15 cellular contexts compared by ENCODE assay signal in the genomic region with DNA sequence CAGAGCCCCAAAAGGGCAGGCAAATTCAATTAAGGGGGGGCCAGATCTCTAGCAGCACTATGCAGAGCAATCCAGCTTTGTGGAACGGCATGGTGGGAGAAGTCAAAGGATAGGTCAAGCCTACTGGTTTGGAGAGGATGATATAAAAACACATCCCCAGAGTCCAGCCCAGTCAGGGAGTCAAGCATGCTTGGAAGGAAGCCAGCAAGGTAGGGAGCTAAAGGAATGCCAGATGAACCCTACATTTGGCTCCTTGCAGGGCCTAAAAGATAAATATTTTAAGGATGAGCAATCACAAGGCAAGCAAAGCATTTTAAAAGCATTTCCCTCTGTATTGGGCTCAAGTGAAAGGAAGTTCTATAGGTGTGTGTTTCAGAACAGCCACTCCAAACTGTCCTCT. TPM values are rescaled to one million over a fixed set of nuclear protein-coding genes. Genes with fewer than 3 reads are reported as not detected.
DNase-seq lines count a peak whose midpoint lies in the region; ATAC-seq and TF ChIP-seq lines count a peak whose summit lies in the region.
"Had no signal": no experiment of that assay in that cellular context is flagged by ENCODE, and none has a peak within 500 bp of the region (broad histone marks: within the 10 kb centered on the region; RNA-seq: fewer than 3 reads in every experiment).

No MANE protein-coding gene starts in this region.

- H3K27me3 Mint-ChIP-seq in IgD-negative memory B cell (no peaks in the 10 kb centered on the region), neural crest cell (ENCODE audit: low read depth) (no peaks in the 10 kb centered on the region)

- TF ChIP-seq POLR2A in esophagus muscularis mucosa (IDR thresholded peaks at IDR 0.05; ENCODE audit: low read depth) = no peak

- intact Hi-C loops in esophagus muscularis mucosa (cut with DNase I) (no loop called here), PC-9 (cut with micrococcal nuclease; ENCODE audit: unreplicated experiment) (no loop called here)

- peak overlapping the region in 2 of 3 donors; percentile 50 to 82 for H3K27ac Mint-ChIP-seq in IgD-negative memory B cell
- H3K27ac Mint-ChIP-seq in neural crest cell (ENCODE audit: unreplicated experiment) = peak overlapping the region; percentile 64

- H3K4me3 ChIP-seq in esophagus muscularis mucosa (no peak overlapping the region), PC-9 (no peak overlapping the region)

- no peak for TF ChIP-seq EP300 in esophagus muscularis mucosa (IDR thresholded peaks at IDR 0.05)

- H3K27me3 ChIP-seq in esophagus muscularis mucosa (no peaks in the 10 kb centered on the region), PC-9 (ENCODE audit: insufficient read depth, low read depth) (no peaks in the 10 kb centered on the region)

- ATAC-seq in GM18867 (IDR thresholded peaks at IDR 0.05; ENCODE audit: unreplicated experiment) = no peak

- H3K4me1 Mint-ChIP-seq in IgD-negative memory B cell (peaks cover 0 to 5% (median 4%) of the 10 kb centered on the region in 3 donors), neural crest cell (peaks cover 37% of the 10 kb centered on the region)

- peaks cover 40 to 95% (median 81%) of the 10 kb centered on the region in 4 donors for H3K4me1 ChIP-seq in esophagus muscularis mucosa
- peaks cover 7% of the 10 kb centered on the region for H3K4me1 ChIP-seq in PC-9 (replicated peaks; ENCODE audit: insufficient read depth)

- peaks cover 26% of the 10 kb centered on the region for H3K79me2 ChIP-seq in PC-9 (ENCODE audit: low read depth)

- H3F3A ChIP-seq in PC-9 (ENCODE audit: insufficient read depth, low read depth) = peaks cover 5% of the 10 kb centered on the region; the same call in 1 of the 2 replicates

- H3K4me3 Mint-ChIP-seq in IgD-negative memory B cell = no peak overlapping the region
- peak overlapping the region; percentile 16 for H3K4me3 Mint-ChIP-seq in neural crest cell

- CTCF ChIA-PET in PC-9 (lab: Charles Lee) = no interaction called here

- no peaks in the 10 kb centered on the region for H3K9me3 ChIP-seq in esophagus muscularis mucosa
- H3K9me3 ChIP-seq in PC-9 (ENCODE audit: insufficient read depth, low read depth) = no peaks in the 10 kb centered on the region

- no peaks in the 10 kb centered on the region for H4K20me1 ChIP-seq in PC-9 (ENCODE audit: insufficient read depth)

- no peak overlapping the region for H3K4me2 ChIP-seq in PC-9
- H3K4me2 ChIP-seq: KMS-11 had no signal

- 81% methylated on average over 1 of the region's 1 CpG for WGBS in esophagus muscularis mucosa

- DNase-seq in EH (ENCODE audit: low read depth) (peak; percentile 39), esophagus muscularis mucosa (ENCODE audit: extremely low spot score) (no peak), neural crest cell (ENCODE audit: low read depth, low spot score) (no peak), NCI-H446 treated with DMSO at 0.1 percent for 48 hours (lab: John Stamatoyannopoulos, UW) (no peak), islet precursor cell (no peak), PC-9 (no peak)
- DNase-seq: NCI-H1105 treated with DMSO at 0.1 percent for 48 hours, NCI-H187 treated with DMSO at 0.1 percent for 48 hours, NCI-H2171, NCI-H510A, SIG-M5 had no signal

- no peak for TF ChIP-seq CTCF in esophagus muscularis mucosa (IDR thresholded peaks at IDR 0.05)
- TF ChIP-seq CTCF in neural crest cell (conservative IDR thresholded peaks at IDR 0.05) = no peak
- TF ChIP-seq CTCF in PC-9 (conservative IDR thresholded peaks at IDR 0.05) = no peak

- H3K36me3 Mint-ChIP-seq in IgD-negative memory B cell (peaks cover 7% of the 10 kb centered on the region), neural crest cell (ENCODE audit: low read depth) (peaks cover 11% of the 10 kb centered on the region)

- H3K27ac ChIP-seq in esophagus muscularis mucosa (replicated peaks in 1 of 4) = peak overlapping the region; percentile 91 to 98 (median 96)
- H3K27ac ChIP-seq in PC-9 = no peak overlapping the region
- H3K27ac ChIP-seq: C4-2B, KMS-11 had no signal

- POLR2A ChIA-PET in PC-9 (lab: Charles Lee; ENCODE audit: unreplicated experiment) = no interaction called here

- peaks cover 51 to 86% (median 70%) of the 10 kb centered on the region in 4 donors for H3K36me3 ChIP-seq in esophagus muscularis mucosa
- H3K36me3 ChIP-seq in PC-9 (ENCODE audit: low read depth) = peaks cover 16% of the 10 kb centered on the region

- no peak overlapping the region for H2AFZ ChIP-seq in PC-9

- no peaks in the 10 kb centered on the region for H3K9me3 Mint-ChIP-seq in IgD-negative memory B cell
- H3K9me3 Mint-ChIP-seq in neural crest cell = no peaks in the 10 kb centered on the region

- BruUV-seq in PC-9 (replicated peaks; lab: Mats Ljungman, UMichigan) = no TSS peak

- H3K9me2 ChIP-seq in PC-9 (ENCODE audit: insufficient read depth) = no peaks in the 10 kb centered on the region

RNA-seq across cellular contexts. Expression of gene KCTD10, which starts 21.4 kb away (rescaled TPM):
- 18.3 TPM for polyA plus RNA-seq in IgD-negative memory B cell
- 100 to 1,000 TPM in 2 of 4 donors, 10 to 100 TPM in 2; 90.7 to 115 (median 104) TPM for total RNA-seq in esophagus muscularis mucosa
- 58.4 and 66.4 TPM in 2 replicates for total RNA-seq in neural crest cell
- 37.4 and 45.9 TPM in 2 replicates for total RNA-seq in PC-9 (2021)

RNA-seq across cellular contexts. Expression of gene UBE3B, which starts 21.7 kb away (rescaled TPM):
- 23.3 TPM for polyA plus RNA-seq in IgD-negative memory B cell
- 10 to 100 TPM; 42.4 to 59.2 (median 49.1) TPM for total RNA-seq in esophagus muscularis mucosa
- total RNA-seq in neural crest cell = 35.9 and 38.7 TPM in 2 replicates
- total RNA-seq in PC-9 (2021) = 45.4 and 48.0 TPM in 2 replicates
